20 cellular contexts compared by ENCODE assay signal in genomic region chr4:39716356-39716755, GRCh38.
"Had no signal": no experiment of that assay in that cellular context is flagged by ENCODE, and none has a peak within 500 bp of the region (broad histone marks: within the 10 kb centered on the region; RNA-seq: fewer than 3 reads in every experiment).

No MANE protein-coding gene starts in this region.

- H3K27ac Mint-ChIP-seq: activated naive CD4-positive, alpha-beta T cell treated with anti-CD3 and anti-CD28 coated beads for 36 hours had no signal

- H3K4me1 ChIP-seq: breast epithelium had no signal

- H3K27me3 ChIP-seq: ascending aorta, breast epithelium, gastroesophageal sphincter, heart right ventricle, ovary, sigmoid colon, spleen, stomach, testis, upper lobe of right lung had no signal

- ATAC-seq: activated CD4-positive, CD25-positive, alpha-beta regulatory T cell treated with anti-CD3 and anti-CD28 coated beads, Interleukin-2, amount 50 U/mL, for 24 hours; gastroesophageal sphincter; heart right ventricle; left cardiac atrium; lower lobe of right lung; upper lobe of right lung had no signal

- H3K9me3 ChIP-seq: ascending aorta, breast epithelium, gastroesophageal sphincter, heart right ventricle, lower lobe of right lung, ovary, sigmoid colon, spleen, stomach, testis, upper lobe of right lung had no signal

- H3K36me3 ChIP-seq: breast epithelium, ovary, upper lobe of right lung had no signal

- H3K27ac ChIP-seq: ascending aorta, breast epithelium, gastroesophageal sphincter, heart right ventricle, lower lobe of right lung, ovary, sigmoid colon, spleen, stomach, testis, upper lobe of right lung had no signal

- H3K4me3 ChIP-seq: ascending aorta, breast epithelium, gastroesophageal sphincter, heart right ventricle, lower lobe of right lung, ovary, sigmoid colon, spleen, stomach, testis, upper lobe of right lung had no signal

- H3K27me3 Mint-ChIP-seq: activated CD4-positive, alpha-beta memory T cell treated with anti-CD3 and anti-CD28 coated beads for 36 hours had no signal

- DNase-seq: activated CD4-positive, alpha-beta memory T cell treated with anti-CD3 and anti-CD28 coated beads for 36 hours; activated naive CD4-positive, alpha-beta T cell treated with anti-CD3 and anti-CD28 coated beads for 36 hours; endodermal cell; erythroblast; heart right ventricle; left cardiac atrium; lower lobe of right lung; midbrain; ovary; sigmoid colon; spleen; stomach; SW 1271; testis; upper lobe of right lung had no signal

- H3K4me3 Mint-ChIP-seq: activated CD4-positive, alpha-beta memory T cell treated with anti-CD3 and anti-CD28 coated beads for 36 hours; activated naive CD4-positive, alpha-beta T cell treated with anti-CD3 and anti-CD28 coated beads for 36 hours; endodermal cell; neural crest cell had no signal

- H3K9me3 Mint-ChIP-seq: activated CD4-positive, alpha-beta memory T cell treated with anti-CD3 and anti-CD28 coated beads for 36 hours; activated naive CD4-positive, alpha-beta T cell treated with anti-CD3 and anti-CD28 coated beads for 36 hours; neural crest cell had no signal
